Comparison of ENCODE assay signal across 11 cellular contexts in the genomic region with DNA sequence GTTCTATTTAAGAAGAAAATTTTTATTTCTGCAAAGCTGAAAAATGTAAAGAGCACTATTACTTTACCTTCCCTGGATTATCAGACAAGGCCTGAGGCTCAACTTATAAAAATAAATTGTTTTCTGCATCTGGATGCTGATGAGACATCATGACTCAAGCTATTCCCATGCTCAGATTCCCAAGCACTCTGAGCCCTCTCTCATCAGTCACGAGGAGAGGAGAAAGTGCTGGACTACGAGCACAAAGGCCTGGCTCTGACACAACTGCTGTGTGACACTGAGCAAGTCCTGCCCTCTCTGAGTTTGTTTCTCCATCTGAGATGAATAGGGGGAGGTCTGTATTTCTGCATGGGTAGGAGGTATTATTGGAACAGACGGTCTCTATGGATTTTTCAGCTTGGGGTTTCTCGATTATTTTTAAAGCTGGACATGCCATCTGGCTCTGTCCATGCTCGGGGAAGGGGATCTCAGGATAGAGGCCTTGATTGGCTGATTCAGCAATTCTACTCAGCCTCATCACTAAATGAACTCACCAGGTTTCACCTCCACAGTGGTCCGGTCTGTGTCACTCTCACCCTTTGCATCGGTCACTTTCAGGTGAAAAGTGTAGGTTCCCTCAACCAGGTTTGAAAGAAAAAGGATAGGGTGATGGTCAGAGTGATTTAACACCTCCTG.
DNase-seq lines count a peak whose midpoint lies in the region; ATAC-seq and TF ChIP-seq lines count a peak whose summit lies in the region.
"Had no signal": no experiment of that assay in that cellular context is flagged by ENCODE, and none has a peak within 500 bp of the region (broad histone marks: within the 10 kb centered on the region; RNA-seq: fewer than 3 reads in every experiment).

No MANE protein-coding gene starts in this region.

- TF ChIP-seq CTCF in Panc1 (IDR thresholded peaks at IDR 0.05) (no peak), esophagus muscularis mucosa (IDR thresholded peaks at IDR 0.05) (no peak)

- H3K27me3 ChIP-seq in Panc1 (ENCODE audit: control insufficient read depth, insufficient read depth, low read length), result no peaks in the 10 kb centered on the region
- no peaks in the 10 kb centered on the region for H3K27me3 ChIP-seq in esophagus muscularis mucosa

- H3K9me3 Mint-ChIP-seq in dendritic cell treated with granulocyte-macrophage colony-stimulating factor and Interleukin-4, amounts not matched to agents 40 ng/mL and 50 ng/mL, for 4 days, result no peaks in the 10 kb centered on the region
- no peaks in the 10 kb centered on the region for H3K9me3 Mint-ChIP-seq in activated T-helper 2 cell treated with anti-CD3 and anti-CD28 coated beads, Interferon-gamma antibody, Interleukin-2, Interleukin-4, amounts not matched to agents 10 μg/mL and 5 μg/mL and 100 μg/mL, durations not matched to agents 14 hours and 24 hours and 36 hours
- H3K9me3 Mint-ChIP-seq: activated naive CD8-positive, alpha-beta T cell treated with anti-CD3 and anti-CD28 coated beads, Interleukin-2, amount 50 U/mL, for 24 hours had no signal

- no peak for ATAC-seq in Panc1
- ATAC-seq: activated naive CD8-positive, alpha-beta T cell treated with anti-CD3 and anti-CD28 coated beads, Interleukin-2, amount 50 U/mL, for 24 hours had no signal

- H3K9me3 ChIP-seq in Panc1 (ENCODE audit: control insufficient read depth, insufficient read depth, low read depth, low read length), result no peaks in the 10 kb centered on the region
- no peaks in the 10 kb centered on the region for H3K9me3 ChIP-seq in esophagus muscularis mucosa
- H3K9me3 ChIP-seq: Caco-2 had no signal

- WGBS in esophagus muscularis mucosa, result 93% methylated on average over 7 of the region's 7 CpGs

- no peak overlapping the region for H3K4me3 ChIP-seq in Panc1 (ENCODE audit: low read depth in 2 of 2, low read length in 2 of 2)
- H3K4me3 ChIP-seq in esophagus muscularis mucosa, result no peak overlapping the region

- no peak for TF ChIP-seq POLR2A in esophagus muscularis mucosa (IDR thresholded peaks at IDR 0.05; ENCODE audit: low read depth)

- in situ Hi-C loops in Panc1 (cut with HindIII; ENCODE audit: low pct_unique_long_range_greater_than_20kb, low sequenced_read_pairs), result no loop called here

- H3K27ac ChIP-seq in Panc1 (ENCODE audit: low read length), result no peak overlapping the region; the same call in 1 of the 2 replicates
- H3K27ac ChIP-seq in esophagus muscularis mucosa (replicated peaks in 1 of 4), result no peak overlapping the region

- BruUV-seq in Panc1 (replicated peaks; lab: Mats Ljungman, UMichigan), result no TSS peak

- H3K4me3 Mint-ChIP-seq in dendritic cell treated with granulocyte-macrophage colony-stimulating factor and Interleukin-4, amounts not matched to agents 40 ng/mL and 50 ng/mL, for 4 days, result no peak overlapping the region
- no peak overlapping the region for H3K4me3 Mint-ChIP-seq in activated T-helper 2 cell treated with anti-CD3 and anti-CD28 coated beads, Interferon-gamma antibody, Interleukin-2, Interleukin-4, amounts not matched to agents 10 μg/mL and 5 μg/mL and 100 μg/mL, durations not matched to agents 14 hours and 24 hours and 36 hours (ENCODE audit: low read depth)
- H3K4me3 Mint-ChIP-seq: activated naive CD8-positive, alpha-beta T cell treated with anti-CD3 and anti-CD28 coated beads, Interleukin-2, amount 50 U/mL, for 24 hours had no signal

- CTCF ChIA-PET in Panc1 (lab: Charles Lee), result interaction anchor here (0.6 kb wide), 1 partner anchor 37 kb away, joined by 3 read pairs; no protein-coding TSS in a partner anchor

- H3K4me1 Mint-ChIP-seq in dendritic cell treated with granulocyte-macrophage colony-stimulating factor and Interleukin-4, amounts not matched to agents 40 ng/mL and 50 ng/mL, for 4 days (ENCODE audit: low read depth), result peaks cover 38% of the 10 kb centered on the region
- H3K4me1 Mint-ChIP-seq in activated T-helper 2 cell treated with anti-CD3 and anti-CD28 coated beads, Interferon-gamma antibody, Interleukin-2, Interleukin-4, amounts not matched to agents 10 μg/mL and 5 μg/mL and 100 μg/mL, durations not matched to agents 14 hours and 24 hours and 36 hours (ENCODE audit: low read depth), result peaks cover 18% of the 10 kb centered on the region

- intact Hi-C loops in Panc1 (cut with micrococcal nuclease; ENCODE audit: unreplicated experiment) (loop anchor here (10.0 kb wide), 1 partner anchor 325 kb away; no protein-coding TSS in a partner anchor), esophagus muscularis mucosa (cut with DNase I) (loop anchor here (2.0 kb wide), 2 partner anchors 115 to 277 kb away; no protein-coding TSS in a partner anchor), posterior vena cava (cut with DNase I) (loop anchor here (2.0 to 5.0 kb wide), 5 partner anchors 111 to 1023 kb away; no protein-coding TSS in a partner anchor)
- intact Hi-C loops in dendritic cell treated with granulocyte-macrophage colony-stimulating factor and Interleukin-4, amounts not matched to agents 40 ng/mL and 50 ng/mL, for 4 days (cut with micrococcal nuclease), result loop anchor here (2.0 to 5.0 kb wide), 2 partner anchors 93 to 115 kb away; no protein-coding TSS in a partner anchor
- intact Hi-C loops in activated T-helper 2 cell treated with anti-CD3 and anti-CD28 coated beads, Interferon-gamma antibody, Interleukin-2, Interleukin-4, amounts not matched to agents 10 μg/mL and 5 μg/mL and 100 μg/mL, durations not matched to agents 14 hours and 24 hours and 36 hours (cut with micrococcal nuclease), result loop anchor here (2.0 to 10.0 kb wide), 4 partner anchors 57 to 323 kb away; a partner anchor contains a TSS

- H3K36me3 Mint-ChIP-seq in dendritic cell treated with granulocyte-macrophage colony-stimulating factor and Interleukin-4, amounts not matched to agents 40 ng/mL and 50 ng/mL, for 4 days (ENCODE audit: low read depth), result peaks cover 42% of the 10 kb centered on the region
- H3K36me3 Mint-ChIP-seq in activated T-helper 2 cell treated with anti-CD3 and anti-CD28 coated beads, Interferon-gamma antibody, Interleukin-2, Interleukin-4, amounts not matched to agents 10 μg/mL and 5 μg/mL and 100 μg/mL, durations not matched to agents 14 hours and 24 hours and 36 hours (ENCODE audit: low read depth), result peaks cover 34% of the 10 kb centered on the region

- peaks cover 20% of the 10 kb centered on the region for H3K4me1 ChIP-seq in Panc1 (ENCODE audit: control insufficient read depth, insufficient read depth, low read length)
- peaks cover 27 to 37% (median 29%) of the 10 kb centered on the region in 4 donors for H3K4me1 ChIP-seq in esophagus muscularis mucosa
- H3K4me1 ChIP-seq: Caco-2 had no signal

- H3K27ac Mint-ChIP-seq in dendritic cell treated with granulocyte-macrophage colony-stimulating factor and Interleukin-4, amounts not matched to agents 40 ng/mL and 50 ng/mL, for 4 days, result peak overlapping the region; percentile 35
- H3K27ac Mint-ChIP-seq in activated T-helper 2 cell treated with anti-CD3 and anti-CD28 coated beads, Interferon-gamma antibody, Interleukin-2, Interleukin-4, amounts not matched to agents 10 μg/mL and 5 μg/mL and 100 μg/mL, durations not matched to agents 14 hours and 24 hours and 36 hours, result no peak overlapping the region
- H3K27ac Mint-ChIP-seq: activated naive CD8-positive, alpha-beta T cell treated with anti-CD3 and anti-CD28 coated beads, Interleukin-2, amount 50 U/mL, for 24 hours had no signal

- peak; percentile 49 for DNase-seq in COLO829 (ENCODE audit: low spot score)
- DNase-seq in Panc1 (ENCODE audit: low read depth, low spot score), result peak; percentile 56
- DNase-seq in non-pigmented ciliary epithelial cell (ENCODE audit: low read depth), result peak; percentile 94
- DNase-seq in HT-29 (ENCODE audit: low spot score), result no peak
- no peak for DNase-seq in esophagus muscularis mucosa (ENCODE audit: extremely low spot score)
- no peak for DNase-seq in posterior vena cava (ENCODE audit: low spot score)
- no peak for DNase-seq in activated T-helper 2 cell treated with anti-CD3 and anti-CD28 coated beads, Interferon-gamma antibody, Interleukin-2, Interleukin-4, amounts not matched to agents 10 μg/mL and 5 μg/mL and 100 μg/mL, durations not matched to agents 14 hours and 24 hours and 36 hours (ENCODE audit: low spot score)
- DNase-seq: activated naive CD8-positive, alpha-beta T cell treated with anti-CD3 and anti-CD28 coated beads, Interleukin-2, amount 50 U/mL, for 24 hours; Caco-2; stimulated activated naive CD4-positive, alpha-beta T cell treated with Interleukin-2 at 50 U/mL for 16 hours had no signal

- H3K27me3 Mint-ChIP-seq in dendritic cell treated with granulocyte-macrophage colony-stimulating factor and Interleukin-4, amounts not matched to agents 40 ng/mL and 50 ng/mL, for 4 days, result no peaks in the 10 kb centered on the region
- H3K27me3 Mint-ChIP-seq in activated T-helper 2 cell treated with anti-CD3 and anti-CD28 coated beads, Interferon-gamma antibody, Interleukin-2, Interleukin-4, amounts not matched to agents 10 μg/mL and 5 μg/mL and 100 μg/mL, durations not matched to agents 14 hours and 24 hours and 36 hours (ENCODE audit: low read depth), result no peaks in the 10 kb centered on the region
- H3K27me3 Mint-ChIP-seq: activated naive CD8-positive, alpha-beta T cell treated with anti-CD3 and anti-CD28 coated beads, Interleukin-2, amount 50 U/mL, for 24 hours had no signal

- no peak for TF ChIP-seq EP300 in esophagus muscularis mucosa (IDR thresholded peaks at IDR 0.05)

- POLR2A ChIA-PET in Panc1 (lab: Charles Lee), result no interaction called here

- H3K36me3 ChIP-seq in Panc1 (ENCODE audit: control insufficient read depth, insufficient read depth, low read length) (peaks cover 12% of the 10 kb centered on the region), esophagus muscularis mucosa (peaks cover 25 to 81% (median 67%) of the 10 kb centered on the region in 4 donors)

Comparison
In these comparisons a context has a peak if more than half of its experiments do, and no peak if none do; other contexts are left out.
1. DNase-seq: peak in COLO829 (single experiment), Panc1 (single experiment) and non-pigmented ciliary epithelial cell (single experiment); none in HT-29 (single experiment), esophagus muscularis mucosa (single experiment), posterior vena cava (single experiment) and activated T-helper 2 cell treated with anti-CD3 and anti-CD28 coated beads, Interferon-gamma antibody, Interleukin-2, Interleukin-4, amounts not matched to agents 10 μg/mL and 5 μg/mL and 100 μg/mL, durations not matched to agents 14 hours and 24 hours and 36 hours (single experiment).